1 cellular context compared by ENCODE assay signal in the genomic region with DNA sequence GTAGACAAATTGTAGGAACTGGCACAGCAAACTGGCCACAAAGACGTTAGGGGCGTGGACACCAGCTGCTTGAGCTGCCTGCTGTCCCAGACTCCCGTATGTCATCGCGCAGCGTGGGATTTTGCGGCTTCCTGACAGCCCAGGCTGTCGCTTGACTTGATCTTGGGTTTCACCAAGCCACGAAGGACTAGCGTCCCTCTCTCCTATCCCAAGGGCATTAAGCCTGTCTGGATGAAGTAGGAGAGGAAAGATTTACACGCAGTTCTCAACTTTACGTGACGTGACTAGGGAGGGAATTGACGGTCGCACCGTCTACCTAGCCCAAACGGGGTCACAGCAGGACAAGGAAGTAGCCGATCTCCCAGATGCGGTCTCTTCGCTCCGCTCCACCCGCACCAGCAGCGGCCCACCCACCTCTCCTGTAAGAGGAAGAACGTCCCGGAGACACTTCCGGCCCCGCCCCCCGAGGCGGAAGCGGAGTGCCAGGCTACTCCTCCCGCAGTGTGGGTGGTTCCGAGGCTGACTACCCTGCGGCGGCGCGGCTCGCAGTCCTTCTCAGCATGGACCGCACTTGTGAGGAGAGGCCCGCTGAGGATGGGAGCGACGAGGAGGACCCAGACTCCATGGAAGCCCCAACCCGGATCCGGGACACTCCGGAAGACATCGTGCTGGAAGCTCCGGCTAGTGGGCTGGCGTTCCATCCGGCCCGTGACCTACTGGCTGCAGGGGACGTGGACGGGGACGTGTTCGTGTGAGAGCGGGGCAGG.
TF ChIP-seq lines count a peak whose summit lies in the region.

A gene with protein sequence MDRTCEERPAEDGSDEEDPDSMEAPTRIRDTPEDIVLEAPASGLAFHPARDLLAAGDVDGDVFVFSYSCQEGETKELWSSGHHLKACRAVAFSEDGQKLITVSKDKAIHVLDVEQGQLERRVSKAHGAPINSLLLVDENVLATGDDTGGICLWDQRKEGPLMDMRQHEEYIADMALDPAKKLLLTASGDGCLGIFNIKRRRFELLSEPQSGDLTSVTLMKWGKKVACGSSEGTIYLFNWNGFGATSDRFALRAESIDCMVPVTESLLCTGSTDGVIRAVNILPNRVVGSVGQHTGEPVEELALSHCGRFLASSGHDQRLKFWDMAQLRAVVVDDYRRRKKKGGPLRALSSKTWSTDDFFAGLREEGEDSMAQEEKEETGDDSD (plus strand): TSS at position 552 of the 767 bp plus-strand sequence. CDS start 9 bp downstream, at position 561.

TF ChIP-seq in SK-N-SH treated with all-trans-retinoic acid at 6 μM for 48 hours, 23 proteins besides CTCF, POLR2A, EP300 and RAD21 (continued from another document):
- TF ChIP-seq, protein P1, sequence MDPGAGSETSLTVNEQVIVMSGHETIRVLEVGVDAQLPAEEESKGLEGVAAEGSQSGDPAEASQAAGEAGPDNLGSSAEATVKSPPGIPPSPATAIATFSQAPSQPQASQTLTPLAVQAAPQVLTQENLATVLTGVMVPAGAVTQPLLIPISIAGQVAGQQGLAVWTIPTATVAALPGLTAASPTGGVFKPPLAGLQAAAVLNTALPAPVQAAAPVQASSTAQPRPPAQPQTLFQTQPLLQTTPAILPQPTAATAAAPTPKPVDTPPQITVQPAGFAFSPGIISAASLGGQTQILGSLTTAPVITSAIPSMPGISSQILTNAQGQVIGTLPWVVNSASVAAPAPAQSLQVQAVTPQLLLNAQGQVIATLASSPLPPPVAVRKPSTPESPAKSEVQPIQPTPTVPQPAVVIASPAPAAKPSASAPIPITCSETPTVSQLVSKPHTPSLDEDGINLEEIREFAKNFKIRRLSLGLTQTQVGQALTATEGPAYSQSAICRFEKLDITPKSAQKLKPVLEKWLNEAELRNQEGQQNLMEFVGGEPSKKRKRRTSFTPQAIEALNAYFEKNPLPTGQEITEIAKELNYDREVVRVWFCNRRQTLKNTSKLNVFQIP (CRISPR knock-in tag; IDR thresholded peaks at IDR 0.05; ENCODE audit: borderline replicate concordance, low read depth) = no peak
- TF ChIP-seq RARB (CRISPR knock-in tag; IDR thresholded peaks at IDR 0.05) (no peak), BACH2 (CRISPR knock-in tag; IDR thresholded peaks at IDR 0.05; ENCODE audit: borderline replicate concordance) (no peak), ZFP30 (CRISPR knock-in tag; IDR thresholded peaks at IDR 0.05) (no peak)
